In genomic region chr19:48195106-48195830, GRCh38 we compare ENCODE assay signal across 21 cellular contexts.
"Had no signal": no experiment of that assay in that cellular context is flagged by ENCODE, and none has a peak within 500 bp of the region (broad histone marks: within the 10 kb centered on the region; RNA-seq: fewer than 3 reads in every experiment).

No MANE protein-coding gene starts in this region.

- H3K4me3 ChIP-seq: colonic mucosa, gastrocnemius medialis, hepatocyte, spleen had no signal

- ATAC-seq: activated CD8-positive, alpha-beta memory T cell treated with anti-CD3 and anti-CD28 coated beads, Interleukin-2, amount 10 ng/mL, durations not matched to agents 7 days and 5 days; activated CD8-positive, alpha-beta T cell treated with anti-CD3 and anti-CD28 coated beads for 36 hours; gastrocnemius medialis; stimulated activated naive CD8-positive, alpha-beta T cell treated with anti-CD3 and anti-CD28 coated beads, Interleukin-15, Interleukin-2, amounts not matched to agents 100 U/mL and 50 U/mL, for 24 hours had no signal

- H3K27ac ChIP-seq: colonic mucosa, gastrocnemius medialis, hepatocyte, spleen, testis, WERI-Rb-1 had no signal

- H3K27ac Mint-ChIP-seq: activated CD8-positive, alpha-beta memory T cell treated with anti-CD3 and anti-CD28 coated beads, Interleukin-2, amount 10 ng/mL, durations not matched to agents 7 days and 5 days; activated CD8-positive, alpha-beta T cell treated with anti-CD3 and anti-CD28 coated beads for 36 hours; memory B cell; nephron; T-helper 1 cell treated with Interleukin-12 subunit alpha and Interleukin-12 subunit beta and Interleukin-4 antibody, amounts not matched to agents 30 μg/mL and 1 μg/mL, for 36 hours had no signal

- H3K4me1 ChIP-seq: colonic mucosa, gastrocnemius medialis had no signal

- H3K36me3 ChIP-seq: colonic mucosa, gastrocnemius medialis had no signal

- H3K4me3 Mint-ChIP-seq: activated CD8-positive, alpha-beta memory T cell treated with anti-CD3 and anti-CD28 coated beads, Interleukin-2, amount 10 ng/mL, durations not matched to agents 7 days and 5 days; activated CD8-positive, alpha-beta T cell treated with anti-CD3 and anti-CD28 coated beads for 36 hours; activated naive CD4-positive, alpha-beta T cell treated with anti-CD3 and anti-CD28 coated beads for 36 hours; memory B cell; nephron; T-helper 1 cell treated with Interleukin-12 subunit alpha and Interleukin-12 subunit beta and Interleukin-4 antibody, amounts not matched to agents 30 μg/mL and 1 μg/mL, for 36 hours had no signal

- H3K9me3 ChIP-seq: colonic mucosa, gastrocnemius medialis, spleen, testis had no signal

- H3K9me3 Mint-ChIP-seq: activated CD8-positive, alpha-beta T cell treated with anti-CD3 and anti-CD28 coated beads for 36 hours; activated naive CD4-positive, alpha-beta T cell treated with anti-CD3 and anti-CD28 coated beads for 36 hours; memory B cell; nephron; T-helper 1 cell treated with Interleukin-12 subunit alpha and Interleukin-12 subunit beta and Interleukin-4 antibody, amounts not matched to agents 30 μg/mL and 1 μg/mL, for 36 hours had no signal

- DNase-seq: activated CD4-positive, alpha-beta T cell treated with anti-CD3 and anti-CD28 coated beads, Interleukin-2, amount 50 U/mL, for 1 hour; activated CD8-positive, alpha-beta memory T cell treated with anti-CD3 and anti-CD28 coated beads, Interleukin-2, amount 10 ng/mL, durations not matched to agents 7 days and 5 days; activated CD8-positive, alpha-beta T cell treated with anti-CD3 and anti-CD28 coated beads for 36 hours; activated naive CD4-positive, alpha-beta T cell treated with anti-CD3 and anti-CD28 coated beads for 36 hours; colonic mucosa; gastrocnemius medialis; islet precursor cell; left colon; midbrain; right cardiac atrium; spleen; stimulated activated naive CD8-positive, alpha-beta T cell treated with anti-CD3 and anti-CD28 coated beads, Interleukin-15, Interleukin-2, amounts not matched to agents 100 U/mL and 50 U/mL, for 24 hours; SW 1271; T-helper 9 cell; testis; trophoblast cell; WERI-Rb-1 had no signal

- H3K27me3 ChIP-seq: colonic mucosa, hepatocyte, testis had no signal

- H3K27me3 Mint-ChIP-seq: activated CD8-positive, alpha-beta memory T cell treated with anti-CD3 and anti-CD28 coated beads, Interleukin-2, amount 10 ng/mL, durations not matched to agents 7 days and 5 days; activated CD8-positive, alpha-beta T cell treated with anti-CD3 and anti-CD28 coated beads for 36 hours had no signal
